ENCODE assay signal across 8 cellular contexts in the genomic region with DNA sequence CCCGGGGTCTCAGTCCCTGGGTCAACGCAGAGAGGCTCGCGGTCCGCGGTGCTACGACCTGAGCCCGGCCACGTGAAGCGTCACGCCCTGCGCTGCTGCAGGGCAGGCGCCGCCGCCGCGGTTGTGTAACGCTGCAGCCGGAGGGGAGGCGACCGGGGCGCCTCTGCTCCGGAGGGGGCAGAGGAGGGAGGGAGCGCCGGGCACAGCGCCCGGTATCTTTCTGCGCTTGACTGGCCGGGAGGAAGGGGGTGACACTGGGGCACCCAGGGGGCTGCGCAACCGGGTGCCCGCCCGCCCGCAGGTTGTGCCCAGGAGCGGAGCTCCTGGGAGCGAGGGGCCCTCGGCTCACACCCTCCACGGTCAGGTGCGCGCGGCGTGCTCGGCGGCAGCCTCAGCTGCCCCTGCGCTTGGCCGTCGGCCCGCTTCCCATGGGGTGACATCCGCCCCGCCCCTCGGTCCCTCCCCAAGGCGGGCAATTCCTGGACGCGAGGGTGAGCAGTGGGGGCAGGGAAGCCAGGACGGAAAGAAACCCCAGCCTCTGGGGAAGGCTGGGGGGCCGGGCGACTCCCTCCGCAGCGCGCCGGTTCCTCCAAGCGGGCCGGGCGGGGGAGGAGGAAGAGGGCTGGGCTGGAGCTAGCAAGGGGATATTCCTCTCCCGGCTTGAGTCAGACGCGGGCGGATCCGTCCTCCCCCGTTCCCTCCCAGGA. TPM values are rescaled to one million over a fixed set of nuclear protein-coding genes. Genes with fewer than 3 reads are reported as not detected.
DNase-seq lines count a peak whose midpoint lies in the region; ATAC-seq and TF ChIP-seq lines count a peak whose summit lies in the region.

No MANE protein-coding gene starts in this region.

- H3K4me3 ChIP-seq in BJ (ENCODE audit: low read depth, low read length): peak overlapping the region; percentile 72

- no peak for TF ChIP-seq CTCF in BJ (IDR thresholded peaks at IDR 0.05; ENCODE audit: insufficient read depth, low read depth, low read length)
- no peak for TF ChIP-seq CTCF in activated CD8-positive, alpha-beta T cell treated with anti-CD3 and anti-CD28 coated beads for 36 hours (IDR thresholded peaks at IDR 0.05)

- no peaks in the 10 kb centered on the region for H3K9me3 Mint-ChIP-seq in activated CD8-positive, alpha-beta T cell treated with anti-CD3 and anti-CD28 coated beads for 36 hours
- H3K9me3 Mint-ChIP-seq in memory B cell: no peaks in the 10 kb centered on the region

- DNase-seq in BJ (ENCODE audit: low read depth): peak; percentile 90
- DNase-seq in NCI-H526 (lab: John Stamatoyannopoulos, UW): peak; percentile 74 to 89
- DNase-seq in activated CD8-positive, alpha-beta T cell treated with anti-CD3 and anti-CD28 coated beads for 36 hours: peak; percentile 98
- DNase-seq in effector CD8-positive, alpha-beta T cell (lab: John Stamatoyannopoulos, UW): peak; percentile 34
- peak; percentile 71 to 79 for DNase-seq in memory B cell (ENCODE audit: low spot score in 2 of 2)
- DNase-seq in stimulated activated CD8-positive, alpha-beta memory T cell treated with anti-CD3 and anti-CD28 coated beads, Interleukin-12 subunit alpha, Interleukin-12 subunit beta, amount 100 ng/mL, for 1 hour (ENCODE audit: low read depth): peak; percentile 53

- peaks cover 7% of the 10 kb centered on the region for H3K36me3 ChIP-seq in BJ (ENCODE audit: control insufficient read depth, insufficient read depth, low read length)

- H3K4me1 Mint-ChIP-seq in activated CD8-positive, alpha-beta T cell treated with anti-CD3 and anti-CD28 coated beads for 36 hours (ENCODE audit: low read depth): peaks cover 34% of the 10 kb centered on the region
- peaks cover 33% of the 10 kb centered on the region for H3K4me1 Mint-ChIP-seq in memory B cell

- H3K27ac Mint-ChIP-seq in activated CD8-positive, alpha-beta T cell treated with anti-CD3 and anti-CD28 coated beads for 36 hours: peak overlapping the region; percentile 96
- H3K27ac Mint-ChIP-seq in memory B cell: peak overlapping the region; percentile 95

- POLR2A ChIA-PET in BJ (lab: Charles Lee): interaction anchor here (0.5 to 1.4 kb wide), 2 partner anchors 13 to 14 kb away, joined by 3 read pairs; no protein-coding TSS in a partner anchor
- POLR2A ChIA-PET in activated CD8-positive, alpha-beta T cell treated with anti-CD3 and anti-CD28 coated beads for 36 hours (lab: Charles Lee): interaction anchor here (0.8 to 13.9 kb wide), 36 partner anchors 8 to 268 kb away, joined by 3 to 434 read pairs (median 4); no protein-coding TSS in a partner anchor

- H3K27me3 Mint-ChIP-seq in activated CD8-positive, alpha-beta T cell treated with anti-CD3 and anti-CD28 coated beads for 36 hours: no peaks in the 10 kb centered on the region
- no peaks in the 10 kb centered on the region for H3K27me3 Mint-ChIP-seq in memory B cell

- no peaks in the 10 kb centered on the region for H3K27me3 ChIP-seq in BJ (ENCODE audit: control insufficient read depth, insufficient read depth, low read length)

- CTCF ChIA-PET in BJ (lab: Yijun Ruan, JAX): interaction anchor here (1.2 to 13.6 kb wide), 8 partner anchors 49 to 267 kb away, joined by 3 to 121 read pairs (median 8); no protein-coding TSS in a partner anchor
- CTCF ChIA-PET in activated CD8-positive, alpha-beta T cell treated with anti-CD3 and anti-CD28 coated beads for 36 hours (lab: Charles Lee): interaction anchor here (0.9 to 12.3 kb wide), 12 partner anchors 9 to 268 kb away, joined by 3 to 148 read pairs (median 16); no protein-coding TSS in a partner anchor

- intact Hi-C loops in activated CD8-positive, alpha-beta T cell treated with anti-CD3 and anti-CD28 coated beads for 36 hours (cut with micrococcal nuclease): loop anchor here (5.0 kb wide), 3 partner anchors 51 to 241 kb away; no protein-coding TSS in a partner anchor

- peak; percentile 43 for ATAC-seq in GM19023 (IDR thresholded peaks at IDR 0.05; ENCODE audit: unreplicated experiment)
- ATAC-seq in HG03196 (IDR thresholded peaks at IDR 0.05; ENCODE audit: unreplicated experiment): peak; percentile 37
- ATAC-seq in activated CD8-positive, alpha-beta T cell treated with anti-CD3 and anti-CD28 coated beads for 36 hours: peak; percentile 57
- ATAC-seq in memory B cell (ENCODE audit: low read depth): peak; percentile 53

- peaks cover 41% of the 10 kb centered on the region for H3K36me3 Mint-ChIP-seq in activated CD8-positive, alpha-beta T cell treated with anti-CD3 and anti-CD28 coated beads for 36 hours (ENCODE audit: low read depth)
- peaks cover 12% of the 10 kb centered on the region for H3K36me3 Mint-ChIP-seq in memory B cell

- peak overlapping the region; percentile 92 for H3K4me3 Mint-ChIP-seq in activated CD8-positive, alpha-beta T cell treated with anti-CD3 and anti-CD28 coated beads for 36 hours
- H3K4me3 Mint-ChIP-seq in memory B cell: peak overlapping the region; percentile 99

RNA-seq across cellular contexts. Expression of gene BHLHE40, which starts 0.8 kb away (rescaled TPM):
- polyA plus RNA-seq in BJ (2011; rRNA removed): 15.0 and 18.8 TPM in 2 replicates
- 26.1 and 27.5 TPM in 2 replicates for polyA minus RNA-seq in BJ (2011; rRNA and poly(A)+ RNA removed)
- total RNA-seq in activated CD8-positive, alpha-beta T cell treated with anti-CD3 and anti-CD28 coated beads for 36 hours: 100 to 1,000 TPM; 456 to 470 TPM

Comparison
In these comparisons a context has a peak if more than half of its experiments do, and no peak if none do; other contexts are left out.
1. Peak in every context shown above with its lines: DNase-seq, ATAC-seq and H3K4me3 ChIP-seq.
2. DNase-seq: peak in every context shown above with its lines; median percentile 98 in activated CD8-positive, alpha-beta T cell treated with anti-CD3 and anti-CD28 coated beads for 36 hours; 90 in BJ; 82 in NCI-H526; 75 in memory B cell; 53 in stimulated activated CD8-positive, alpha-beta memory T cell treated with anti-CD3 and anti-CD28 coated beads, Interleukin-12 subunit alpha, Interleukin-12 subunit beta, amount 100 ng/mL, for 1 hour; 34 in effector CD8-positive, alpha-beta T cell.